ENCODE assay signal across 8 cellular contexts in the genomic region with DNA sequence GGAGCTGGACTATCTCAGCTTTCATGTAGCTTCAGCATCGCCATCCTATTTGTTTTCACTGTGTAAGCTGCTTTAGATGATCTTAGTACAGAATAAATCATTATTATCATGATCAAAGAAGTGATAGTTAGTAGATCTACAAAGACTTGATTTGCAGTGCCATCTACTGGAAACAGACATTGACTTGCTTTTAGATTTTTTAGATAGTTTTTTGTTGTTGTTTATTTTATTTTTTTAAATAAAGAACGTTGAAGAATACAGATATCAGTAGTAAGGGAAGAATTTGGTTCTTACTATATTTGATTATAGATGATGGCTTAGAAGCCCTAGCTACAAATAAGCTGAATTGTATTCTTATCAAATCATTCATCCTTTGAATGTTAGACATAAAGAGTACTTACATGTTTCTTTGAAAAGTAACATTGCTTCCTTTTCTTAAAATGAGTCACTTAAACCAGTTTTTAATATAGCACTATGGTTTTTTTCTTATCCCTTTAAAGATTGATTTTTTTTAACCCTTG. TPM values are rescaled to one million over a fixed set of nuclear protein-coding genes. Genes with fewer than 3 reads are reported as not detected.
DNase-seq lines count a peak whose midpoint lies in the region; ATAC-seq and TF ChIP-seq lines count a peak whose summit lies in the region.

No MANE protein-coding gene starts in this region.

- H3K4me3 Mint-ChIP-seq in T-helper 2 cell treated with Interferon-gamma antibody and Interleukin-4, amounts not matched to agents 5 μg/mL and 100 μg/mL, for 36 hours, result no peak overlapping the region

- H3K4me3 ChIP-seq in cardiac muscle cell, result no peak overlapping the region
- no peak overlapping the region for H3K4me3 ChIP-seq in right cardiac atrium (ENCODE audit: low read length)
- no peak overlapping the region for H3K4me3 ChIP-seq in right atrium auricular region
- no peak overlapping the region for H3K4me3 ChIP-seq in upper lobe of left lung

- TF ChIP-seq CTCF in cardiac muscle cell (IDR thresholded peaks at IDR 0.05; ENCODE audit: low read depth, low read length), result peak; percentile 41
- peak; percentile 28 to 70 for TF ChIP-seq CTCF in right atrium auricular region (IDR thresholded peaks at IDR 0.05)
- peak in 4 of 6 experiments; percentile 20 to 46 (median 28) for TF ChIP-seq CTCF in upper lobe of left lung (IDR thresholded peaks at IDR 0.05)

- H3K27ac ChIP-seq in cardiac muscle cell, result no peak overlapping the region
- H3K27ac ChIP-seq in right cardiac atrium (ENCODE audit: low read length), result no peak overlapping the region
- no peak overlapping the region for H3K27ac ChIP-seq in right atrium auricular region
- no peak overlapping the region for H3K27ac ChIP-seq in upper lobe of left lung

- intact Hi-C loops in right cardiac atrium (cut with DNase I), result loop anchor here (2.0 to 10.0 kb wide), 6 partner anchors 292 to 752 kb away; no protein-coding TSS in a partner anchor

- no peak for TF ChIP-seq EP300 in upper lobe of left lung (IDR thresholded peaks at IDR 0.05)

- H3K27me3 ChIP-seq in cardiac muscle cell, result peaks cover 43% of the 10 kb centered on the region
- peaks cover 2% of the 10 kb centered on the region for H3K27me3 ChIP-seq in right cardiac atrium (ENCODE audit: control insufficient read depth, insufficient read depth)
- H3K27me3 ChIP-seq in right atrium auricular region, result no peaks in the 10 kb centered on the region
- H3K27me3 ChIP-seq in upper lobe of left lung, result peaks cover 0 to 11% (median 5%) of the 10 kb centered on the region in 4 donors

- H3K9me3 Mint-ChIP-seq in T-helper 2 cell treated with Interferon-gamma antibody and Interleukin-4, amounts not matched to agents 5 μg/mL and 100 μg/mL, for 36 hours, result no peaks in the 10 kb centered on the region

- no peak for ATAC-seq in right cardiac atrium
- ATAC-seq in upper lobe of left lung (ENCODE audit: low FRiP score in 2 of 2), result no peak

- no peak for TF ChIP-seq POLR2A in upper lobe of left lung (IDR thresholded peaks at IDR 0.05)

- no peak overlapping the region for H3K27ac Mint-ChIP-seq in T-helper 2 cell treated with Interferon-gamma antibody and Interleukin-4, amounts not matched to agents 5 μg/mL and 100 μg/mL, for 36 hours

- peaks cover 23% of the 10 kb centered on the region for H3K4me1 Mint-ChIP-seq in T-helper 2 cell treated with Interferon-gamma antibody and Interleukin-4, amounts not matched to agents 5 μg/mL and 100 μg/mL, for 36 hours (ENCODE audit: low read depth)

- no peaks in the 10 kb centered on the region for H3K36me3 ChIP-seq in cardiac muscle cell
- H3K36me3 ChIP-seq in right atrium auricular region, result no peaks in the 10 kb centered on the region
- H3K36me3 ChIP-seq in upper lobe of left lung, result no peaks in the 10 kb centered on the region

- H3K36me3 Mint-ChIP-seq in T-helper 2 cell treated with Interferon-gamma antibody and Interleukin-4, amounts not matched to agents 5 μg/mL and 100 μg/mL, for 36 hours (ENCODE audit: low read depth), result no peaks in the 10 kb centered on the region

- 17% methylated on average over 2 of the region's 2 CpGs for WGBS in right cardiac atrium
- WGBS in upper lobe of left lung, 2 donors, result 4 to 8% methylated on average over 2 of the region's 2 CpGs

- DNase-seq in cardiac muscle cell (ENCODE audit: low read depth in 1 of 2, low spot score in 1 of 2) (peak in 1 of 2 donors; percentile 59), right cardiac atrium (no peak), SK-MEL-5 (ENCODE audit: low read depth, low spot score) (peak; percentile 55), right atrium auricular region (ENCODE audit: low spot score) (no peak), upper lobe of left lung (no peak), DMS79 treated with DMSO at 0.1 percent for 48 hours (lab: John Stamatoyannopoulos, UW) (no peak), NCI-H2107 treated with DMSO at 0.1 percent for 48 hours (lab: John Stamatoyannopoulos, UW; ENCODE audit: unreplicated experiment) (no peak)
- DNase-seq in T-helper 2 cell treated with Interferon-gamma antibody and Interleukin-4, amounts not matched to agents 5 μg/mL and 100 μg/mL, for 36 hours (ENCODE audit: low spot score), result no peak

- in situ Hi-C loops in SK-MEL-5 (cut with HindIII; ENCODE audit: low pct_unique_long_range_greater_than_20kb, low sequenced_read_pairs), result no loop called here

- H3K9me3 ChIP-seq in cardiac muscle cell (ENCODE audit: low read depth), result no peaks in the 10 kb centered on the region
- no peaks in the 10 kb centered on the region for H3K9me3 ChIP-seq in right cardiac atrium (ENCODE audit: control insufficient read depth, low read length)
- no peaks in the 10 kb centered on the region for H3K9me3 ChIP-seq in right atrium auricular region
- no peaks in the 10 kb centered on the region for H3K9me3 ChIP-seq in upper lobe of left lung

- H3K27me3 Mint-ChIP-seq in T-helper 2 cell treated with Interferon-gamma antibody and Interleukin-4, amounts not matched to agents 5 μg/mL and 100 μg/mL, for 36 hours (ENCODE audit: low read depth), result peaks cover 54% of the 10 kb centered on the region

- no peaks in the 10 kb centered on the region for H3K4me1 ChIP-seq in cardiac muscle cell (ENCODE audit: low read depth)
- no peaks in the 10 kb centered on the region for H3K4me1 ChIP-seq in right cardiac atrium (ENCODE audit: control insufficient read depth, insufficient read depth, low read length)
- H3K4me1 ChIP-seq in right atrium auricular region, result peaks cover 0 to 10% of the 10 kb centered on the region in 2 donors
- H3K4me1 ChIP-seq in upper lobe of left lung, result peaks cover 5 to 11% (median 11%) of the 10 kb centered on the region in 4 donors

RNA-seq across cellular contexts. Expression of a gene that starts 6.3 kb away (rescaled TPM):
- 4.4 and 5.9 TPM in 2 replicates for total RNA-seq in cardiac muscle cell
- 2.4 and 4.3 TPM in 2 replicates for polyA plus RNA-seq in cardiac muscle cell
- total RNA-seq in right cardiac atrium, result 10 to 100 TPM; 11.3 to 12.9 (median 12.1) TPM
- 3.3 TPM for polyA plus RNA-seq in right cardiac atrium
- 2.0 and 2.2 TPM in 2 replicates for total RNA-seq in SK-MEL-5 (2014; rRNA removed; shearing (Covaris generic))
- polyA plus RNA-seq in SK-MEL-5 (2015; cell fraction: cytosol; rRNA removed), result 1.6 and 2.9 TPM in 2 replicates
- 2.0 and 3.4 TPM in 2 replicates for polyA plus RNA-seq in SK-MEL-5 (2015; cell fraction: nucleus; rRNA removed)
- 1 to 10 TPM; 7.9 TPM for total RNA-seq in right atrium auricular region
- 10 to 100 TPM in 3 of 6 donors, 1 to 10 TPM in 3; 6.2 to 14.6 (median 10.2) TPM for total RNA-seq in upper lobe of left lung
